In the genomic region with DNA sequence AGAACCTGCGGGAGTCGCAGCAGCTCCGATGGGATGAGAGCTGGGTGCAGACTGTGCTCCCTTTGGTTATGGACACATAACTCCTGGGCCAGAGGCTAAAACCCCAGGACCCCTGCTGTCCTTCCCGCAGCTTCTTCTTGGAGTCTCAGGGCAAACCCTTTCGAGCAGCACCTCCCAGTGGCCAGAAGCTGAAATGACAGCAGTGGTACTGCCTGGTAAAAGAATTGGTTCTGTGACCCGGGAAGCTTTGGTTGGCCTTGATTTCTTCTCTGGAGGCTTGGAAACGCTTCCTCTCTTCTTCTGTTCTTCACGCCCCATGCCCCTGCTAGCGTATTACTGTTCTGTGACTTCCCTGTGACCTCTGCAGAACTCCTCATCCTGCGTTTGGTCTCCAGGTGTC, we compare ENCODE assay signal across 7 cellular contexts. TPM values are rescaled to one million over a fixed set of nuclear protein-coding genes. Genes with fewer than 3 reads are reported as not detected.
A peak's percentile ranks its signal among the peaks of the same experiment; 100 is the strongest.
DNase-seq lines count a peak whose midpoint lies in the region; TF ChIP-seq lines count a peak whose summit lies in the region.
"Not testable (repeated sequence)": the region's sequence is repeated elsewhere in the genome, so short reads cannot be mapped to it uniquely, and the experiment has no call there.

No MANE protein-coding gene starts in this region.

- not testable (repeated sequence) for H3K4me3 Mint-ChIP-seq in endodermal cell

- not testable (repeated sequence) for H3K4me3 ChIP-seq in endodermal cell (ENCODE audit: low read length); liver (ENCODE audit: low read depth in 1 of 3, low read length in 3 of 3)

- not testable (repeated sequence) for H3K9ac ChIP-seq in endodermal cell (ENCODE audit: extremely low read depth, low read length, poor library complexity, severe bottlenecking); liver (ENCODE audit: low read depth in 1 of 2, low read length in 2 of 2)

- not testable (repeated sequence) for H3K36me3 ChIP-seq in endodermal cell (ENCODE audit: control insufficient read depth, insufficient read depth, low read length)
- H3K36me3 ChIP-seq in liver (ENCODE audit: control insufficient read depth in 4 of 4, insufficient read depth in 3 of 4, low read depth in 1 of 4, low read length in 3 of 4), result peaks cover 2 to 18% (median 4%) of the 10 kb centered on the region in 4 donors

- not testable (repeated sequence) for H3K9me3 Mint-ChIP-seq in endodermal cell

- H3K36me3 Mint-ChIP-seq in endodermal cell (ENCODE audit: low read depth), result peaks cover 45% of the 10 kb centered on the region

- H3K4me1 ChIP-seq in endodermal cell (ENCODE audit: control insufficient read depth, insufficient read depth, low read length); liver (ENCODE audit: control insufficient read depth in 4 of 4, insufficient read depth in 4 of 4, low read length in 3 of 4): not testable (repeated sequence)

- peak; percentile 81 for TF ChIP-seq CTCF in GM12872 (IDR thresholded peaks at IDR 0.05; ENCODE audit: insufficient read depth, low read depth, low read length)
- peak; percentile 78 for TF ChIP-seq CTCF in endodermal cell (conservative IDR thresholded peaks at IDR 0.05)
- peak; percentile 47 for TF ChIP-seq CTCF in liver (IDR thresholded peaks at IDR 0.05; ENCODE audit: low read depth, low read length, missing input control)

- not testable (repeated sequence) for H3K9me3 ChIP-seq in endodermal cell (ENCODE audit: control insufficient read depth, low read length); liver (ENCODE audit: control insufficient read depth in 4 of 4, low read length in 3 of 4)

- not testable (repeated sequence) for H3K27me3 ChIP-seq in endodermal cell (ENCODE audit: control insufficient read depth, insufficient read depth, low read length, poor library complexity, severe bottlenecking); liver (ENCODE audit: control insufficient read depth in 4 of 4, insufficient read depth in 4 of 4, low read length in 3 of 4)

- not testable (repeated sequence) for H3K4me1 Mint-ChIP-seq in endodermal cell

- WGBS in endodermal cell (ENCODE audit: insufficient coverage in 1 of 2, insufficient read length in 1 of 2), 2 experiments, result 61 to 66% methylated on average over 7 to 10 of the region's 10 CpGs
- 77% methylated on average over 10 of the region's 10 CpGs for WGBS in liver

- H3K27ac ChIP-seq in endodermal cell (ENCODE audit: low read depth, low read length); liver (ENCODE audit: low read depth in 1 of 2, low read length in 2 of 2): not testable (repeated sequence)

- H3K27ac Mint-ChIP-seq in endodermal cell, result peak overlapping the region; percentile 46

- H3K27me3 Mint-ChIP-seq in endodermal cell (ENCODE audit: insufficient read depth), result not testable (repeated sequence)

- peak; percentile 18 for DNase-seq in NCI-H1694 (lab: John Stamatoyannopoulos, UW)
- DNase-seq in T-helper 2 cell, result peak in 4 of 5 experiments; percentile 18 to 57 (median 43)
- DNase-seq in activated effector memory CD4-positive, alpha-beta T cell treated with Interleukin-2 at 50 U/mL for 16 hours, result peak; percentile 21
- peak; percentile 95 for DNase-seq in endodermal cell
- peak; percentile 14 to 38 for DNase-seq in stimulated activated CD4-positive, alpha-beta T cell treated with anti-CD3 and anti-CD28 coated beads, Interleukin-15, amount 100 ng/mL, for 1 hour (ENCODE audit: low read depth in 1 of 2, low spot score in 1 of 2)

- TF ChIP-seq RAD21 in liver (IDR thresholded peaks at IDR 0.05), result peak; percentile 51 to 67

RNA-seq across cellular contexts. Expression of a gene that starts 12.8 kb away (rescaled TPM):
- total RNA-seq in endodermal cell (10 to 100 TPM in 1 of 2 donors, 1 to 10 TPM in 1; 8.6 to 15.6 TPM), liver (1 to 10 TPM; 4.2 to 6.0 TPM)
- 11.7 TPM for polyA plus RNA-seq in endodermal cell (2013, experiment 1 of 2)
- polyA plus RNA-seq in endodermal cell (2013, experiment 2 of 2), result 10.2 TPM
- polyA plus RNA-seq in liver, result 10 to 100 TPM in 1 of 2 donors, 1 to 10 TPM in 1; 8.6 to 11.4 TPM

RNA-seq across cellular contexts. Expression of a gene that starts 13.2 kb away (rescaled TPM):
- total RNA-seq in endodermal cell, result 10 to 100 TPM; 25.1 to 32.3 TPM
- polyA plus RNA-seq in endodermal cell (2013, experiment 1 of 2), result 12.9 TPM
- 13.7 TPM for polyA plus RNA-seq in endodermal cell (2013, experiment 2 of 2)
- 10 to 100 TPM; 18.9 to 25.4 TPM for total RNA-seq in liver
- 10 to 100 TPM; 20.5 to 20.8 TPM for polyA plus RNA-seq in liver

RNA-seq across cellular contexts. Expression of a gene that starts 19.0 kb away (rescaled TPM):
- total RNA-seq in endodermal cell, result under 1 TPM in 1 of 2 donors, not detected in 1; 0.51 TPM
- polyA plus RNA-seq in endodermal cell (2013, experiment 1 of 2), result 1.0 TPM
- polyA plus RNA-seq in endodermal cell (2013, experiment 2 of 2), result 1.1 TPM
- total RNA-seq in liver, result under 1 TPM in 1 of 2 donors, not detected in 1; 0.25 TPM
- under 1 TPM in 1 of 2 donors, not detected in 1; 0.61 TPM for polyA plus RNA-seq in liver

RNA-seq across cellular contexts. Expression of a gene that starts 51.1 kb away (rescaled TPM):
- total RNA-seq in endodermal cell (10 to 100 TPM; 12.7 to 14.0 TPM), liver (10 to 100 TPM; 11.7 to 13.4 TPM)
- polyA plus RNA-seq in endodermal cell (2013, experiment 1 of 2), result 6.8 TPM
- polyA plus RNA-seq in endodermal cell (2013, experiment 2 of 2), result 6.3 TPM
- 1 to 10 TPM; 5.4 to 9.8 TPM for polyA plus RNA-seq in liver

Comparison
In these comparisons a context has a peak if more than half of its experiments do, and no peak if none do; other contexts are left out.
1. DNase-seq: peak in every context shown above with its lines; median percentile 95 in endodermal cell; 43 in T-helper 2 cell; 26 in stimulated activated CD4-positive, alpha-beta T cell treated with anti-CD3 and anti-CD28 coated beads, Interleukin-15, amount 100 ng/mL, for 1 hour; 21 in activated effector memory CD4-positive, alpha-beta T cell treated with Interleukin-2 at 50 U/mL for 16 hours; 18 in NCI-H1694.